Comparison of ENCODE assay signal across 8 cellular contexts in genomic region chr13:24512208-24513068, GRCh38. TPM values are rescaled to one million over a fixed set of nuclear protein-coding genes. Genes with fewer than 3 reads are reported as not detected.
DNase-seq lines count a peak whose midpoint lies in the region; ATAC-seq and TF ChIP-seq lines count a peak whose summit lies in the region.

Gene PARP4 (minus strand): TSS chr13:24512778. CDS start chr13:24503776, 9,002 bp downstream.

- peak within 1 kb of the TSS; percentile 98 for H3K27ac ChIP-seq in PC-3 (ENCODE audit: low read length)

- CTCF ChIA-PET in Calu3 (lab: Charles Lee): no interaction called here
- CTCF ChIA-PET in PC-3 (lab: Charles Lee): interaction anchor here (0.8 kb wide), 1 partner anchor 206 kb away, joined by 6 read pairs; no protein-coding TSS in a partner anchor

- H3K27me3 ChIP-seq in PC-3 (ENCODE audit: low read length): no peaks in the 10 kb centered on the region
- H3K27me3 ChIP-seq in mucosa of stomach (ENCODE audit: control insufficient read depth, insufficient read depth, low read length): no peaks in the 10 kb centered on the region

- peak; percentile 80 for DNase-seq in Calu3
- DNase-seq in HS-27A (ENCODE audit: low read depth): peak; percentile 41
- DNase-seq in PC-3: peak; percentile 93
- peak; percentile 69 for DNase-seq in activated T-cell treated with anti-CD3 and anti-CD28 coated beads for 48 hours (ENCODE audit: low read depth)
- peak; percentile 87 to 88 for DNase-seq in erythroblast (lab: John Stamatoyannopoulos, UW)
- peak; percentile 14 to 56 for DNase-seq in stimulated activated CD8-positive, alpha-beta memory T cell treated with anti-CD3 and anti-CD28 coated beads, Interleukin-7, amount 100 ng/mL, for 4 hours (ENCODE audit: low read depth in 2 of 2)

- H3K4me3 ChIP-seq in PC-3 (ENCODE audit: low read length) (peak within 1 kb of the TSS; percentile 79), mucosa of stomach (ENCODE audit: low read length) (peak within 1 kb of the TSS; percentile 83)

- no peaks in the 10 kb centered on the region for H3K9me3 ChIP-seq in PC-3 (ENCODE audit: low read length)
- no peaks in the 10 kb centered on the region for H3K9me3 ChIP-seq in mucosa of stomach (ENCODE audit: control insufficient read depth, low read length)

- H3K9ac ChIP-seq in PC-3 (ENCODE audit: low read length) (peak within 1 kb of the TSS; percentile 100), mucosa of stomach (ENCODE audit: low read length) (peak within 1 kb of the TSS; percentile 88)

- ATAC-seq in GM19468 (IDR thresholded peaks at IDR 0.05; ENCODE audit: extremely low read depth, unreplicated experiment) (peak; percentile 80), PC-3 (peak; percentile 73)

- no peaks in the 10 kb centered on the region for H3K9me2 ChIP-seq in PC-3 (replicated peaks; ENCODE audit: low read length)

- peak within 1 kb of the TSS; percentile 47 for H2AFZ ChIP-seq in PC-3 (ENCODE audit: low read length)

- H3K27me3 Mint-ChIP-seq in Calu3 (ENCODE audit: unreplicated experiment): no peaks in the 10 kb centered on the region

- no peaks in the 10 kb centered on the region for H3K9me3 Mint-ChIP-seq in Calu3 (ENCODE audit: low read depth, unreplicated experiment)

- peak within 1 kb of the TSS; percentile 84 for H3K4me2 ChIP-seq in PC-3 (ENCODE audit: low read length)

- H4K20me1 ChIP-seq in PC-3 (ENCODE audit: low read length): 0 out of 2 replicates have a peak, but pooled peaks cover 11% of the 10 kb centered on the region

- H3F3A ChIP-seq in PC-3 (ENCODE audit: low read length, unreplicated experiment): peaks cover 6% of the 10 kb centered on the region

- TF ChIP-seq CTCF in Calu3 (IDR thresholded peaks at IDR 0.05; ENCODE audit: unreplicated experiment) (no peak), PC-3 (conservative IDR thresholded peaks at IDR 0.05; ENCODE audit: low read depth, low read length) (no peak)

- H3K4me1 Mint-ChIP-seq in Calu3 (ENCODE audit: low read depth, unreplicated experiment): peaks cover 11% of the 10 kb centered on the region

- H3K79me2 ChIP-seq in PC-3 (ENCODE audit: low read length): peaks cover 40% of the 10 kb centered on the region

- BruUV-seq in Calu3 (replicated peaks; lab: Mats Ljungman, UMichigan): no TSS peak
- BruUV-seq in PC-3 (replicated peaks; lab: Mats Ljungman, UMichigan): no TSS peak

- H3K36me3 Mint-ChIP-seq in Calu3 (ENCODE audit: insufficient read depth, unreplicated experiment): peaks cover 47% of the 10 kb centered on the region

- peak; percentile 86 for TF ChIP-seq POLR2A in erythroblast (IDR thresholded peaks at IDR 0.05; ENCODE audit: low read length)

- H3K4me3 Mint-ChIP-seq in Calu3 (ENCODE audit: low read depth, unreplicated experiment): peak within 1 kb of the TSS; percentile 74

- intact Hi-C loops in Calu3 (cut with micrococcal nuclease; ENCODE audit: unreplicated experiment): no loop called here
- intact Hi-C loops in PC-3 (cut with micrococcal nuclease): no loop called here

- peak within 1 kb of the TSS; percentile 88 for H3K27ac Mint-ChIP-seq in Calu3 (ENCODE audit: unreplicated experiment)

- H3K36me3 ChIP-seq in PC-3 (ENCODE audit: low read depth, low read length): peaks cover 13% of the 10 kb centered on the region
- no peaks in the 10 kb centered on the region for H3K36me3 ChIP-seq in mucosa of stomach (ENCODE audit: control insufficient read depth, insufficient read depth, low read length)

- POLR2A ChIA-PET in PC-3 (lab: Charles Lee; ENCODE audit: unreplicated experiment): no interaction called here

- H3K4me1 ChIP-seq in PC-3 (ENCODE audit: insufficient read depth, low read length): peaks cover 30% of the 10 kb centered on the region
- peaks cover 6% of the 10 kb centered on the region for H3K4me1 ChIP-seq in mucosa of stomach (ENCODE audit: control insufficient read depth, insufficient read depth, low read length)

RNA-seq across cellular contexts. Expression of gene PARP4, which starts in this region (rescaled TPM):
- 77.6 and 78.3 TPM in 2 replicates for total RNA-seq in Calu3 (2022)
- total RNA-seq in PC-3 (2014; rRNA removed): 50.4 and 54.4 TPM in 2 replicates

Comparison
In these comparisons a context has a peak if more than half of its experiments do, and no peak if none do; other contexts are left out.
1. Peak in every context shown above with its lines: DNase-seq, ATAC-seq, H3K4me3 ChIP-seq and H3K27ac ChIP-seq.
2. DNase-seq: peak in every context shown above with its lines; median percentile 93 in PC-3; 88 in erythroblast; 80 in Calu3; 69 in activated T-cell treated with anti-CD3 and anti-CD28 coated beads for 48 hours; 41 in HS-27A; 35 in stimulated activated CD8-positive, alpha-beta memory T cell treated with anti-CD3 and anti-CD28 coated beads, Interleukin-7, amount 100 ng/mL, for 4 hours.